Comparison of ENCODE assay signal across 9 cellular contexts in genomic region chr6:161444464-161444863, GRCh38.
A peak's percentile ranks its signal among the peaks of the same experiment; 100 is the strongest.
DNase-seq lines count a peak whose midpoint lies in the region; ATAC-seq and TF ChIP-seq lines count a peak whose summit lies in the region.
"Had no signal": no experiment of that assay in that cellular context is flagged by ENCODE, and none has a peak within 500 bp of the region (broad histone marks: within the 10 kb centered on the region; RNA-seq: fewer than 3 reads in every experiment).

No MANE protein-coding gene starts in this region.

- H3K27me3 ChIP-seq in kidney epithelial cell (ENCODE audit: control insufficient read depth, insufficient read depth, low read length) (no peaks in the 10 kb centered on the region), subcutaneous abdominal adipose tissue (ENCODE audit: control insufficient read depth in 5 of 5, insufficient read depth in 4 of 5, low read length in 5 of 5) (no peaks in the 10 kb centered on the region)

- DNase-seq in activated T-cell treated with anti-CD3 and anti-CD28 coated beads for 48 hours (ENCODE audit: low read depth) (peak; percentile 8), astrocyte of the spinal cord (ENCODE audit: low read depth, low spot score) (peak; percentile 76), kidney epithelial cell (ENCODE audit: low read depth) (no peak), NCI-H1105 treated with DMSO at 0.1 percent for 48 hours (lab: John Stamatoyannopoulos, UW) (no peak), RKO (ENCODE audit: low spot score) (no peak)
- DNase-seq in activated T-cell treated with anti-CD3 and anti-CD28 coated beads, Interleukin-2, amount 50 U/mL, for 4 hours, result no peak
- no peak for DNase-seq in activated T-helper 1 cell treated with anti-CD3 and anti-CD28 coated beads, Interleukin-12 subunit alpha, Interleukin-12 subunit beta, Interleukin-2, Interleukin-4 antibody, amounts not matched to agents 30 ng/mL and 10 ng/mL and 1 ng/mL, durations not matched to agents 14 hours and 24 hours and 36 hours (ENCODE audit: low spot score)
- DNase-seq: naive B cell had no signal

- no peaks in the 10 kb centered on the region for H3K36me3 ChIP-seq in kidney epithelial cell (ENCODE audit: control insufficient read depth, insufficient read depth, low read length)
- H3K36me3 ChIP-seq in subcutaneous abdominal adipose tissue (ENCODE audit: control insufficient read depth in 5 of 5, insufficient read depth in 5 of 5, low read length in 5 of 5), result peaks cover 0 to 2% (median 0%) of the 10 kb centered on the region in 5 donors

- in situ Hi-C loops in astrocyte of the spinal cord (cut with HindIII; ENCODE audit: low sequenced_read_pairs), result no loop called here

- no peak overlapping the region for H3K4me3 Mint-ChIP-seq in activated T-cell treated with anti-CD3 and anti-CD28 coated beads, Interleukin-2, amount 50 U/mL, for 4 hours
- H3K4me3 Mint-ChIP-seq in activated T-helper 1 cell treated with anti-CD3 and anti-CD28 coated beads, Interleukin-12 subunit alpha, Interleukin-12 subunit beta, Interleukin-2, Interleukin-4 antibody, amounts not matched to agents 30 ng/mL and 10 ng/mL and 1 ng/mL, durations not matched to agents 14 hours and 24 hours and 36 hours, result no peak overlapping the region

- no peaks in the 10 kb centered on the region for H3K9me3 Mint-ChIP-seq in activated T-cell treated with anti-CD3 and anti-CD28 coated beads, Interleukin-2, amount 50 U/mL, for 4 hours
- no peaks in the 10 kb centered on the region for H3K9me3 Mint-ChIP-seq in activated T-helper 1 cell treated with anti-CD3 and anti-CD28 coated beads, Interleukin-12 subunit alpha, Interleukin-12 subunit beta, Interleukin-2, Interleukin-4 antibody, amounts not matched to agents 30 ng/mL and 10 ng/mL and 1 ng/mL, durations not matched to agents 14 hours and 24 hours and 36 hours

- H3K36me3 Mint-ChIP-seq in activated T-cell treated with anti-CD3 and anti-CD28 coated beads, Interleukin-2, amount 50 U/mL, for 4 hours (ENCODE audit: insufficient read depth), result no peaks in the 10 kb centered on the region
- no peaks in the 10 kb centered on the region for H3K36me3 Mint-ChIP-seq in activated T-helper 1 cell treated with anti-CD3 and anti-CD28 coated beads, Interleukin-12 subunit alpha, Interleukin-12 subunit beta, Interleukin-2, Interleukin-4 antibody, amounts not matched to agents 30 ng/mL and 10 ng/mL and 1 ng/mL, durations not matched to agents 14 hours and 24 hours and 36 hours (ENCODE audit: low read depth)

- H3K9me3 ChIP-seq in subcutaneous abdominal adipose tissue (ENCODE audit: control insufficient read depth in 5 of 5, low read length in 5 of 5), result no peaks in the 10 kb centered on the region

- no peak overlapping the region for H3K9ac ChIP-seq in subcutaneous abdominal adipose tissue (ENCODE audit: low read length in 5 of 5)

- TF ChIP-seq CTCF in astrocyte of the spinal cord (IDR thresholded peaks at IDR 0.05; ENCODE audit: low read depth, low read length) (peak; percentile 41), kidney epithelial cell (IDR thresholded peaks at IDR 0.05; ENCODE audit: insufficient read depth, low read length, poor library complexity, severe bottlenecking) (peak; percentile 22)

- peak overlapping the region; percentile 41 for H3K27ac ChIP-seq in subcutaneous abdominal adipose tissue (ENCODE audit: low read depth, low read length)

- intact Hi-C loops in activated T-helper 1 cell treated with anti-CD3 and anti-CD28 coated beads, Interleukin-12 subunit alpha, Interleukin-12 subunit beta, Interleukin-2, Interleukin-4 antibody, amounts not matched to agents 30 ng/mL and 10 ng/mL and 1 ng/mL, durations not matched to agents 14 hours and 24 hours and 36 hours (cut with micrococcal nuclease), result no loop called here

- no peak overlapping the region for H3K27ac Mint-ChIP-seq in activated T-helper 1 cell treated with anti-CD3 and anti-CD28 coated beads, Interleukin-12 subunit alpha, Interleukin-12 subunit beta, Interleukin-2, Interleukin-4 antibody, amounts not matched to agents 30 ng/mL and 10 ng/mL and 1 ng/mL, durations not matched to agents 14 hours and 24 hours and 36 hours
- H3K27ac Mint-ChIP-seq: naive B cell had no signal

- peaks cover 3% of the 10 kb centered on the region for H3K4me1 Mint-ChIP-seq in activated T-cell treated with anti-CD3 and anti-CD28 coated beads, Interleukin-2, amount 50 U/mL, for 4 hours (ENCODE audit: low read depth)
- no peaks in the 10 kb centered on the region for H3K4me1 Mint-ChIP-seq in activated T-helper 1 cell treated with anti-CD3 and anti-CD28 coated beads, Interleukin-12 subunit alpha, Interleukin-12 subunit beta, Interleukin-2, Interleukin-4 antibody, amounts not matched to agents 30 ng/mL and 10 ng/mL and 1 ng/mL, durations not matched to agents 14 hours and 24 hours and 36 hours (ENCODE audit: low read depth)
- H3K4me1 Mint-ChIP-seq: naive B cell had no signal

- H3K4me3 ChIP-seq in astrocyte of the spinal cord (ENCODE audit: low read depth, low read length) (no peak overlapping the region), kidney epithelial cell (ENCODE audit: low read depth, low read length) (no peak overlapping the region), subcutaneous abdominal adipose tissue (ENCODE audit: low read depth in 1 of 5, low read length in 5 of 5) (no peak overlapping the region)

- peaks cover 1 to 26% (median 16%) of the 10 kb centered on the region in 5 donors for H3K4me1 ChIP-seq in subcutaneous abdominal adipose tissue (ENCODE audit: control insufficient read depth in 5 of 5, insufficient read depth in 5 of 5, low read length in 5 of 5)

- no peak for ATAC-seq in activated T-cell treated with anti-CD3 and anti-CD28 coated beads, Interleukin-2, amount 50 U/mL, for 4 hours

- no peaks in the 10 kb centered on the region for H3K27me3 Mint-ChIP-seq in activated T-cell treated with anti-CD3 and anti-CD28 coated beads, Interleukin-2, amount 50 U/mL, for 4 hours (ENCODE audit: low read depth)
- peaks cover 3% of the 10 kb centered on the region for H3K27me3 Mint-ChIP-seq in activated T-helper 1 cell treated with anti-CD3 and anti-CD28 coated beads, Interleukin-12 subunit alpha, Interleukin-12 subunit beta, Interleukin-2, Interleukin-4 antibody, amounts not matched to agents 30 ng/mL and 10 ng/mL and 1 ng/mL, durations not matched to agents 14 hours and 24 hours and 36 hours (ENCODE audit: insufficient read depth)

Comparison
In these comparisons a context has a peak if more than half of its experiments do, and no peak if none do; other contexts are left out.
1. DNase-seq: peak in activated T-cell treated with anti-CD3 and anti-CD28 coated beads for 48 hours (single experiment) and astrocyte of the spinal cord (single experiment); none in activated T-cell treated with anti-CD3 and anti-CD28 coated beads, Interleukin-2, amount 50 U/mL, for 4 hours (single experiment), kidney epithelial cell (single experiment), NCI-H1105 treated with DMSO at 0.1 percent for 48 hours (single experiment), RKO (single experiment) and activated T-helper 1 cell treated with anti-CD3 and anti-CD28 coated beads, Interleukin-12 subunit alpha, Interleukin-12 subunit beta, Interleukin-2, Interleukin-4 antibody, amounts not matched to agents 30 ng/mL and 10 ng/mL and 1 ng/mL, durations not matched to agents 14 hours and 24 hours and 36 hours (single experiment).